Comparison of ENCODE assay signal across 8 cellular contexts in genomic region chr17:82518826-82519810, GRCh38. TPM values are rescaled to one million over a fixed set of nuclear protein-coding genes. Genes with fewer than 3 reads are reported as not detected.
DNase-seq lines count a peak whose midpoint lies in the region; ATAC-seq and TF ChIP-seq lines count a peak whose summit lies in the region.

TSS of gene FOXK2 (plus strand) at chr17:82519732. CDS start at chr17:82519889, 157 bp downstream.

- WGBS in ovary, 3 donors = 2 to 7% (median 3%) methylated on average over 41 to 114 of the region's 114 CpGs

- TF ChIP-seq EP300 in ovary (IDR thresholded peaks at IDR 0.05) = peak; percentile 47

- TF ChIP-seq CTCF in GM12864 (IDR thresholded peaks at IDR 0.05; ENCODE audit: low read depth, low read length, missing control alignments) (no peak), ovary (IDR thresholded peaks at IDR 0.05) (peak in 1 of 3 donors; percentile 32), thoracic aorta (IDR thresholded peaks at IDR 0.05) (no peak)

- H3K9me3 ChIP-seq in ovary (no peaks in the 10 kb centered on the region), thoracic aorta (no peaks in the 10 kb centered on the region)

- DNase-seq in GM12864 (ENCODE audit: low read depth) = peak; percentile 86
- peak; percentile 86 for DNase-seq in NCI-H1105 (lab: John Stamatoyannopoulos, UW)
- peak; percentile 94 for DNase-seq in SW480 (ENCODE audit: low spot score)
- DNase-seq in activated naive CD8-positive, alpha-beta T cell treated with anti-CD3 and anti-CD28 coated beads, Interleukin-2, amount 50 U/mL, for 16 hours (ENCODE audit: low read depth, low spot score) = peak; percentile 83
- peak; percentile 95 for DNase-seq in Right ventricle myocardium inferior (ENCODE audit: missing footprints)
- DNase-seq in ovary = peak; percentile 91 to 96 (median 93)
- peak; percentile 59 for DNase-seq in thoracic aorta (ENCODE audit: low spot score)

- TF ChIP-seq POLR2A in ovary (IDR thresholded peaks at IDR 0.05) = peak; percentile 82

- peak; percentile 93 for ATAC-seq in HG02610 (IDR thresholded peaks at IDR 0.05; ENCODE audit: unreplicated experiment)
- ATAC-seq in Right ventricle myocardium inferior = peak; percentile 99
- peak; percentile 95 for ATAC-seq in thoracic aorta (ENCODE audit: insufficient number of reproducible peaks, low FRiP score, low read depth)

- H3K4me1 ChIP-seq in ovary (ENCODE audit: insufficient read depth) = peaks cover 9% of the 10 kb centered on the region
- peaks cover 11 to 19% of the 10 kb centered on the region in 2 donors for H3K4me1 ChIP-seq in thoracic aorta (ENCODE audit: control insufficient read depth in 1 of 2, low read depth in 2 of 2)

- H3K36me3 ChIP-seq in ovary (no peaks in the 10 kb centered on the region), thoracic aorta (no peaks in the 10 kb centered on the region)

- H3K27me3 ChIP-seq in ovary (no peaks in the 10 kb centered on the region), thoracic aorta (replicated peaks; ENCODE audit: insufficient read depth) (no peaks in the 10 kb centered on the region)

- intact Hi-C loops in Right ventricle myocardium inferior (cut with DNase I) = loop anchor here (1.0 to 5.0 kb wide), 2 partner anchors 22 to 33 kb away; no protein-coding TSS in a partner anchor
- intact Hi-C loops in ovary (cut with DNase I) = loop anchor here in 1 of 4 donors (5.0 kb wide), 1 partner anchor 33 kb away; no protein-coding TSS in a partner anchor

- H3K4me3 ChIP-seq in GM12864 (ENCODE audit: low read depth, low read length) (peak within 1 kb of the TSS; percentile 84), ovary (peak within 1 kb of the TSS; percentile 73), thoracic aorta (peak within 1 kb of the TSS; percentile 80)

- H3K27ac ChIP-seq in ovary (peak within 1 kb of the TSS; percentile 95), thoracic aorta (peak within 1 kb of the TSS; percentile 97)

RNA-seq across cellular contexts. Expression of gene FOXK2, which starts in this region (rescaled TPM):
- total RNA-seq in Right ventricle myocardium inferior (39.4 TPM), ovary (10 to 100 TPM; 27.2 to 67.6 (median 48.2) TPM), thoracic aorta (10 to 100 TPM; 34.8 to 85.1 TPM)
- polyA plus RNA-seq in ovary = 10 to 100 TPM; 19.1 to 28.8 TPM

Comparison
In these comparisons a context has a peak if more than half of its experiments do, and no peak if none do; other contexts are left out.
1. Peak in every context shown above with its lines: DNase-seq, ATAC-seq, H3K4me3 ChIP-seq and H3K27ac ChIP-seq.